In genomic region chr14:24437736-24438067, GRCh38 we compare ENCODE assay signal across 15 cellular contexts. TPM values are rescaled to one million over a fixed set of nuclear protein-coding genes. Genes with fewer than 3 reads are reported as not detected.
DNase-seq lines count a peak whose midpoint lies in the region; ATAC-seq and TF ChIP-seq lines count a peak whose summit lies in the region.
"Had no signal": no experiment of that assay in that cellular context is flagged by ENCODE, and none has a peak within 500 bp of the region (broad histone marks: within the 10 kb centered on the region; RNA-seq: fewer than 3 reads in every experiment).

No MANE protein-coding gene starts in this region.

- no peak for DNase-seq in CD4-positive, CD25-positive, alpha-beta regulatory T cell
- DNase-seq in HFFc6 = no peak
- DNase-seq in mammary epithelial cell = no peak
- DNase-seq in sigmoid colon = no peak
- DNase-seq in stimulated activated CD4-positive, alpha-beta T cell treated with anti-CD3 and anti-CD28 coated beads, Interleukin-4, amount 100 ng/mL, for 24 hours = no peak
- DNase-seq in Ammon's horn (ENCODE audit: low spot score) = no peak
- no peak for DNase-seq in stimulated activated CD4-positive, alpha-beta T cell treated with anti-CD3 and anti-CD28 coated beads, Interleukin-4, amount 100 ng/mL, for 1 hour
- DNase-seq: activated gamma-delta T cell, cerebellar nuclear complex, COR-L47, NCI-H1694 had no signal

- peak overlapping the region; percentile 8 for H3K4me3 ChIP-seq in CD4-positive, CD25-positive, alpha-beta regulatory T cell (ENCODE audit: low read depth, low read length)
- H3K4me3 ChIP-seq in mammary epithelial cell (replicated peaks in 1 of 3; ENCODE audit: insufficient read depth in 1 of 3, low read depth in 2 of 3, low read length in 3 of 3) (no peak overlapping the region), sigmoid colon (no peak overlapping the region)

- peaks cover 53% of the 10 kb centered on the region for H3K36me3 ChIP-seq in CD4-positive, CD25-positive, alpha-beta regulatory T cell (ENCODE audit: control insufficient read depth, insufficient read depth, low read length)
- peaks cover 35% of the 10 kb centered on the region for H3K36me3 ChIP-seq in mammary epithelial cell (ENCODE audit: insufficient read depth, low read length)
- H3K36me3 ChIP-seq in sigmoid colon = peaks cover 17 to 83% (median 38%) of the 10 kb centered on the region in 4 donors

- in situ Hi-C loops in mammary epithelial cell (cut with MboI; ENCODE audit: low sequenced_read_pairs in 2 of 2) = no loop called here

- dilution Hi-C loops in mammary epithelial cell (cut with HindIII; ENCODE audit: low sequenced_read_pairs) = loop anchor here (5.0 kb wide), 1 partner anchor 100 kb away; the partner anchor contains the start of genes ADCY4 and RIPK3

- intact Hi-C loops in mammary epithelial cell (cut with micrococcal nuclease) (no loop called here), sigmoid colon (cut with DNase I) (loop anchor here (10.0 kb wide), 2 partner anchors 293 to 1593 kb away; partner anchors contain the start of genes EMC9, PSME2 and RNF31)

- peaks cover 15 to 66% (median 32%) of the 10 kb centered on the region in 4 donors for H3K4me1 Mint-ChIP-seq in CD4-positive, CD25-positive, alpha-beta regulatory T cell
- H3K4me1 Mint-ChIP-seq in HFFc6 (ENCODE audit: low read depth) = peaks cover 50% of the 10 kb centered on the region

- H3K36me3 Mint-ChIP-seq in CD4-positive, CD25-positive, alpha-beta regulatory T cell = peaks cover 44% of the 10 kb centered on the region
- peaks cover 25% of the 10 kb centered on the region for H3K36me3 Mint-ChIP-seq in HFFc6 (ENCODE audit: low read depth)

- no peak for ATAC-seq in CD4-positive, CD25-positive, alpha-beta regulatory T cell (ENCODE audit: low read depth in 2 of 2)
- ATAC-seq in HG03571 (IDR thresholded peaks at IDR 0.05; ENCODE audit: unreplicated experiment) = no peak
- ATAC-seq: activated CD4-positive, CD25-positive, alpha-beta regulatory T cell treated with anti-CD3 and anti-CD28 coated beads, Interleukin-2, amount 50 U/mL, for 24 hours had no signal

- no peak overlapping the region for H2AFZ ChIP-seq in mammary epithelial cell (ENCODE audit: low read depth, low read length)

- H3K4me2 ChIP-seq in mammary epithelial cell (ENCODE audit: insufficient read depth, low read depth, low read length) = no peak overlapping the region

- peak overlapping the region in 3 of 4 donors; percentile 11 to 38 (median 13) for H3K4me3 Mint-ChIP-seq in CD4-positive, CD25-positive, alpha-beta regulatory T cell
- no peak overlapping the region for H3K4me3 Mint-ChIP-seq in HFFc6
- H3K4me3 Mint-ChIP-seq: mesothelial cell of epicardium had no signal

- peaks cover 48% of the 10 kb centered on the region for H3K79me2 ChIP-seq in mammary epithelial cell (ENCODE audit: insufficient read depth, low read length)

- TF ChIP-seq CTCF in HFFc6 (IDR thresholded peaks at IDR 0.05) (no peak), mammary epithelial cell (conservative IDR thresholded peaks at IDR 0.05 in 1 of 2, IDR thresholded peaks at IDR 0.05 in 1 of 2; ENCODE audit: extremely low read depth in 1 of 2, insufficient read depth in 1 of 2, low read depth in 1 of 2, low read length in 2 of 2) (no peak), sigmoid colon (IDR thresholded peaks at IDR 0.05) (no peak)

- TF ChIP-seq EP300 in sigmoid colon (IDR thresholded peaks at IDR 0.05) = no peak

- no peaks in the 10 kb centered on the region for H4K20me1 ChIP-seq in mammary epithelial cell (ENCODE audit: insufficient read depth, low read length)

- BruUV-seq in mammary epithelial cell (replicated peaks; lab: Mats Ljungman, UMichigan) = TSS peak; percentile 6

- WGBS in mammary epithelial cell (ENCODE audit: low coverage, missing lambda C conversion rate) = 58% methylated on average over 2 of the region's 2 CpGs
- WGBS in sigmoid colon, 2 donors = 73 to 87% methylated on average over 2 of the region's 2 CpGs

- H3K9me3 ChIP-seq in CD4-positive, CD25-positive, alpha-beta regulatory T cell (ENCODE audit: control insufficient read depth in 2 of 2, low read length in 2 of 2) = no peaks in the 10 kb centered on the region
- no peaks in the 10 kb centered on the region for H3K9me3 ChIP-seq in mammary epithelial cell (replicated peaks; ENCODE audit: insufficient read depth, low read length)
- no peaks in the 10 kb centered on the region for H3K9me3 ChIP-seq in sigmoid colon

- CTCF ChIA-PET in mammary epithelial cell (lab: Charles Lee; ENCODE audit: low non-redundant PET) = interaction anchor here (2.0 kb wide), 1 partner anchor 104 kb away, joined by 10 read pairs; no protein-coding TSS in a partner anchor

- no peak overlapping the region for H3K27ac ChIP-seq in CD4-positive, CD25-positive, alpha-beta regulatory T cell (ENCODE audit: insufficient read depth, low read length, poor library complexity, severe bottlenecking)
- H3K27ac ChIP-seq in mammary epithelial cell (ENCODE audit: insufficient read depth, low read depth, low read length) = no peak overlapping the region
- H3K27ac ChIP-seq in sigmoid colon = peak overlapping the region in 3 of 4 donors; percentile 66 to 72 (median 71)

- H3K9ac ChIP-seq in mammary epithelial cell (ENCODE audit: insufficient read depth, low read length) = no peak overlapping the region

- peaks cover 32% of the 10 kb centered on the region for H3K4me1 ChIP-seq in CD4-positive, CD25-positive, alpha-beta regulatory T cell (ENCODE audit: control insufficient read depth, insufficient read depth, low read length, poor library complexity, severe bottlenecking)
- peaks cover 6% of the 10 kb centered on the region for H3K4me1 ChIP-seq in mammary epithelial cell (ENCODE audit: insufficient read depth, low read length)
- peaks cover 0 to 43% (median 41%) of the 10 kb centered on the region in 4 donors for H3K4me1 ChIP-seq in sigmoid colon

- H3K27me3 Mint-ChIP-seq in CD4-positive, CD25-positive, alpha-beta regulatory T cell = no peaks in the 10 kb centered on the region
- H3K27me3 Mint-ChIP-seq in HFFc6 (ENCODE audit: insufficient read depth) = peaks cover 7% of the 10 kb centered on the region
- H3K27me3 Mint-ChIP-seq: IgD-negative memory B cell had no signal

- H3K27me3 ChIP-seq in CD4-positive, CD25-positive, alpha-beta regulatory T cell (ENCODE audit: control insufficient read depth, insufficient read depth, low read length) = no peaks in the 10 kb centered on the region
- H3K27me3 ChIP-seq in mammary epithelial cell (ENCODE audit: insufficient read depth, low read length) = no peaks in the 10 kb centered on the region
- no peaks in the 10 kb centered on the region for H3K27me3 ChIP-seq in sigmoid colon

- TF ChIP-seq POLR2A in sigmoid colon (IDR thresholded peaks at IDR 0.05) = no peak

- no peaks in the 10 kb centered on the region for H3K9me3 Mint-ChIP-seq in CD4-positive, CD25-positive, alpha-beta regulatory T cell
- no peaks in the 10 kb centered on the region for H3K9me3 Mint-ChIP-seq in HFFc6
- H3K9me3 Mint-ChIP-seq: IgD-negative memory B cell, mesothelial cell of epicardium had no signal

- H3K27ac Mint-ChIP-seq in CD4-positive, CD25-positive, alpha-beta regulatory T cell = peak overlapping the region; percentile 26 to 86 (median 36)
- H3K27ac Mint-ChIP-seq in HFFc6 = peak overlapping the region; percentile 49; the same call in 1 of the 2 replicates
- H3K27ac Mint-ChIP-seq: mesothelial cell of epicardium had no signal

RNA-seq across cellular contexts. Expression of gene SDR39U1, which starts 4.9 kb away (rescaled TPM):
- total RNA-seq in CD4-positive, CD25-positive, alpha-beta regulatory T cell = 79.9 TPM
- 10 to 100 TPM; 46.1 to 63.1 (median 60.5) TPM for polyA plus RNA-seq in CD4-positive, CD25-positive, alpha-beta regulatory T cell
- total RNA-seq in HFFc6 (2021; fragmentation: NEBNext Ultra II Directional; extraction: Animal tissue kit (Norgen Biotek cat#: 25700)) = 10 to 100 TPM; 29.6 to 35.7 (median 31.6) TPM
- total RNA-seq in mammary epithelial cell (10 to 100 TPM in 1 of 2 donors, 1 to 10 TPM in 1; 8.8 to 39.1 TPM), sigmoid colon (10 to 100 TPM; 30.3 to 45.4 (median 33.9) TPM)
- polyA plus RNA-seq in mammary epithelial cell (40.2 TPM), sigmoid colon (10 to 100 TPM; 35.4 to 57.3 (median 39.1) TPM)
- polyA minus RNA-seq in mammary epithelial cell = 9.8 TPM

RNA-seq across cellular contexts. Expression of gene KHNYN, which starts 7.9 kb away (rescaled TPM):
- 139 TPM for total RNA-seq in CD4-positive, CD25-positive, alpha-beta regulatory T cell
- 10 to 100 TPM; 12.4 to 16.5 (median 15.0) TPM for polyA plus RNA-seq in CD4-positive, CD25-positive, alpha-beta regulatory T cell
- total RNA-seq in HFFc6 (2021; fragmentation: NEBNext Ultra II Directional; extraction: Animal tissue kit (Norgen Biotek cat#: 25700)) = 10 to 100 TPM; 25.4 to 29.2 (median 28.0) TPM
- 10 to 100 TPM; 60.2 to 75.0 TPM for total RNA-seq in mammary epithelial cell
- 16.7 TPM for polyA plus RNA-seq in mammary epithelial cell
- polyA minus RNA-seq in mammary epithelial cell = 34.9 TPM
- 10 to 100 TPM; 44.6 to 60.8 (median 50.6) TPM for total RNA-seq in sigmoid colon
- 10 to 100 TPM; 16.2 to 64.6 (median 36.1) TPM for polyA plus RNA-seq in sigmoid colon

RNA-seq across cellular contexts. Expression of gene CBLN3, which starts 8.2 kb away (rescaled TPM):
- total RNA-seq in CD4-positive, CD25-positive, alpha-beta regulatory T cell = 3.2 TPM
- polyA plus RNA-seq in CD4-positive, CD25-positive, alpha-beta regulatory T cell = under 1 TPM; 0.10 to 0.32 (median 0.11) TPM
- total RNA-seq in HFFc6 (2021; fragmentation: NEBNext Ultra II Directional; extraction: Animal tissue kit (Norgen Biotek cat#: 25700)) = 1 to 10 TPM; 3.3 to 5.0 (median 3.9) TPM
- total RNA-seq in mammary epithelial cell (1 to 10 TPM; 1.3 to 3.1 TPM), sigmoid colon (1 to 10 TPM; 1.4 to 8.9 (median 2.1) TPM)
- polyA plus RNA-seq in mammary epithelial cell (0.78 TPM), sigmoid colon (1 to 10 TPM in 2 of 3 donors, under 1 TPM in 1; 0.46 to 3.6 (median 1.2) TPM)
- polyA minus RNA-seq in mammary epithelial cell = not detected

RNA-seq across cellular contexts. Expression of gene NYNRIN, which starts 38.9 kb away (rescaled TPM):
- 0.22 TPM for total RNA-seq in CD4-positive, CD25-positive, alpha-beta regulatory T cell
- polyA plus RNA-seq in CD4-positive, CD25-positive, alpha-beta regulatory T cell = under 1 TPM in 1 of 4 donors, not detected in 3; 0.02 TPM
- total RNA-seq in HFFc6 (2021; fragmentation: NEBNext Ultra II Directional; extraction: Animal tissue kit (Norgen Biotek cat#: 25700)) = 1 to 10 TPM; 3.9 to 6.3 (median 4.1) TPM
- 10 to 100 TPM in 1 of 2 donors, 1 to 10 TPM in 1; 2.7 to 15.0 TPM for total RNA-seq in mammary epithelial cell
- polyA plus RNA-seq in mammary epithelial cell = 2.4 TPM
- 3.9 TPM for polyA minus RNA-seq in mammary epithelial cell
- total RNA-seq in sigmoid colon = 10 to 100 TPM in 1 of 4 donors, 1 to 10 TPM in 3; 6.8 to 17.4 (median 7.0) TPM
- 1 to 10 TPM in 1 of 3 donors, under 1 TPM in 2; 0.60 to 6.5 (median 0.92) TPM for polyA plus RNA-seq in sigmoid colon
- polyA plus RNA-seq: IgD-negative memory B cell had no signal

Comparison
In these comparisons a context has a peak if more than half of its experiments do, and no peak if none do; other contexts are left out.
1. H3K27ac ChIP-seq: peak in sigmoid colon (3 of 4); none in CD4-positive, CD25-positive, alpha-beta regulatory T cell (single experiment) and mammary epithelial cell (single experiment).